19 cellular contexts compared by ENCODE assay signal in the genomic region with DNA sequence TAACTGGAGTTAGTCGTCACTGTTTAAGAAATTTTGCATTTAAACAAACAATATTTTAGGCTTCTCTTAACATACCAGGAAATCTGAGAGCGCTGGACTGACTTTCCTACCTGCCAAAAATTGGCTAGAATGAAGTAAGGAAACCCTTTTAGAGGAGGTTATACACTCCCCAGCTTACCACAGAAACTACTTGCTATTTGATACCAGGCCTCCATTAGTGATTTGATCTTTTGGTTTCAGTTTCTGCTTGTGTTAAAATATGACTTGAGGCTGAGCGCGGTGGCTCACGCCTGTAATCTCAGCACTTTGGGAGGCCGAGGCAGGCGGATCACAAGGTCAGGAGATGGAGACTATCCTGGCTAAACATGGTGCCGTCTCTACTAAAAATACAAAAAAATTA.
A peak's percentile ranks its signal among the peaks of the same experiment; 100 is the strongest.
DNase-seq lines count a peak whose midpoint lies in the region; ATAC-seq and TF ChIP-seq lines count a peak whose summit lies in the region.
"Had no signal": no experiment of that assay in that cellular context is flagged by ENCODE, and none has a peak within 500 bp of the region (broad histone marks: within the 10 kb centered on the region; RNA-seq: fewer than 3 reads in every experiment).

No MANE protein-coding gene starts in this region.

- H3K9me2 ChIP-seq in MM.1S (replicated peaks; ENCODE audit: insufficient read depth, low read length): no peaks in the 10 kb centered on the region

- TF ChIP-seq CTCF in MM.1S (IDR thresholded peaks at IDR 0.05; ENCODE audit: low read length) (no peak), progenitor cell of endocrine pancreas (IDR thresholded peaks at IDR 0.05; ENCODE audit: unreplicated experiment) (no peak)

- no peak overlapping the region for H3K27ac ChIP-seq in MM.1S (ENCODE audit: low read length)

- H3K27me3 ChIP-seq in MM.1S (replicated peaks; ENCODE audit: insufficient read depth, low read length): no peaks in the 10 kb centered on the region
- H3K27me3 ChIP-seq: BE2C had no signal

- no peak overlapping the region for H3K4me3 ChIP-seq in MM.1S (ENCODE audit: low read length)
- H3K4me3 ChIP-seq: GM23338 had no signal

- H3F3A ChIP-seq in MM.1S (ENCODE audit: insufficient read depth, low read length): no peaks in the 10 kb centered on the region

- H3K4me2 ChIP-seq in MM.1S (ENCODE audit: low read depth, low read length): no peak overlapping the region
- H3K4me2 ChIP-seq: GM23338 had no signal

- H3K9ac ChIP-seq in MM.1S (ENCODE audit: low read length): no peak overlapping the region

- peaks cover 6% of the 10 kb centered on the region for H3K4me1 Mint-ChIP-seq in progenitor cell of endocrine pancreas (ENCODE audit: low read depth)
- H3K4me1 Mint-ChIP-seq in activated CD4-positive, alpha-beta T cell treated with anti-CD3 and anti-CD28 coated beads for 36 hours: no peaks in the 10 kb centered on the region
- H3K4me1 Mint-ChIP-seq: CD4-positive, CD25-positive, alpha-beta regulatory T cell; CD8-positive, alpha-beta memory T cell had no signal

- 0 out of 2 replicates have a peak, but pooled peaks cover 6% of the 10 kb centered on the region for H3K4me1 ChIP-seq in MM.1S (ENCODE audit: low read length)
- H3K4me1 ChIP-seq: BE2C, Caco-2 had no signal

- no peak overlapping the region for H2AFZ ChIP-seq in MM.1S (ENCODE audit: low read length)
- H2AFZ ChIP-seq: GM23338 had no signal

- POLR2A ChIA-PET in activated CD4-positive, alpha-beta T cell treated with anti-CD3 and anti-CD28 coated beads for 36 hours (lab: Charles Lee): no interaction called here

- no peaks in the 10 kb centered on the region for H3K79me2 ChIP-seq in MM.1S (ENCODE audit: low read length)

- H3K27ac Mint-ChIP-seq in progenitor cell of endocrine pancreas: peak overlapping the region; percentile 7
- H3K27ac Mint-ChIP-seq in activated CD4-positive, alpha-beta T cell treated with anti-CD3 and anti-CD28 coated beads for 36 hours: no peak overlapping the region
- H3K27ac Mint-ChIP-seq: CD4-positive, CD25-positive, alpha-beta regulatory T cell; CD8-positive, alpha-beta memory T cell; GM23338; HFFc6 had no signal

- no peaks in the 10 kb centered on the region for H3K36me3 ChIP-seq in MM.1S (replicated peaks; ENCODE audit: insufficient read depth, low read length)
- H3K36me3 ChIP-seq: BE2C had no signal

- in situ Hi-C loops in G401 (cut with HindIII; ENCODE audit: low sequenced_read_pairs): no loop called here

- no peaks in the 10 kb centered on the region for H3K36me3 Mint-ChIP-seq in progenitor cell of endocrine pancreas (ENCODE audit: insufficient read depth)
- no peaks in the 10 kb centered on the region for H3K36me3 Mint-ChIP-seq in activated CD4-positive, alpha-beta T cell treated with anti-CD3 and anti-CD28 coated beads for 36 hours (ENCODE audit: low read depth)
- H3K36me3 Mint-ChIP-seq: CD4-positive, CD25-positive, alpha-beta regulatory T cell; CD8-positive, alpha-beta memory T cell had no signal

- no peaks in the 10 kb centered on the region for H3K9me3 Mint-ChIP-seq in progenitor cell of endocrine pancreas (ENCODE audit: low read depth)
- H3K9me3 Mint-ChIP-seq in activated CD4-positive, alpha-beta T cell treated with anti-CD3 and anti-CD28 coated beads for 36 hours (ENCODE audit: low read depth): peaks cover 8% of the 10 kb centered on the region

- ATAC-seq in activated CD4-positive, alpha-beta T cell treated with anti-CD3 and anti-CD28 coated beads for 36 hours: no peak
- ATAC-seq: GM23338, HCT116 had no signal

- CTCF ChIA-PET in activated CD4-positive, alpha-beta T cell treated with anti-CD3 and anti-CD28 coated beads for 36 hours (lab: Charles Lee): no interaction called here

- H3K27me3 Mint-ChIP-seq in progenitor cell of endocrine pancreas: no peaks in the 10 kb centered on the region
- H3K27me3 Mint-ChIP-seq in activated CD4-positive, alpha-beta T cell treated with anti-CD3 and anti-CD28 coated beads for 36 hours: no peaks in the 10 kb centered on the region
- H3K27me3 Mint-ChIP-seq: CD4-positive, CD25-positive, alpha-beta regulatory T cell; CD8-positive, alpha-beta memory T cell had no signal

- DNase-seq in H4 (ENCODE audit: low spot score) (peak; percentile 47), MM.1S (peak; percentile 60), RPMI7951 (ENCODE audit: low read depth) (peak; percentile 28), progenitor cell of endocrine pancreas (ENCODE audit: low spot score, unreplicated experiment) (no peak), G401 (ENCODE audit: low spot score) (no peak), nucleus accumbens (lab: John Stamatoyannopoulos, UW) (no peak)
- DNase-seq in activated CD4-positive, alpha-beta T cell treated with anti-CD3 and anti-CD28 coated beads for 36 hours: no peak
- DNase-seq: ACHN; BE2C; C1 segment of cervical spinal cord; Caco-2; CD4-positive, CD25-positive, alpha-beta regulatory T cell; CD8-positive, alpha-beta memory T cell; GF-D8; H7; HFFc6; KG1 had no signal

- H4K20me1 ChIP-seq in MM.1S (ENCODE audit: insufficient read depth, low read length): no peaks in the 10 kb centered on the region

- H3K4me3 Mint-ChIP-seq in progenitor cell of endocrine pancreas (ENCODE audit: low read depth): no peak overlapping the region
- no peak overlapping the region for H3K4me3 Mint-ChIP-seq in activated CD4-positive, alpha-beta T cell treated with anti-CD3 and anti-CD28 coated beads for 36 hours
- H3K4me3 Mint-ChIP-seq: CD4-positive, CD25-positive, alpha-beta regulatory T cell; CD8-positive, alpha-beta memory T cell; GM23338; HFFc6 had no signal

- no peaks in the 10 kb centered on the region for H3K9me3 ChIP-seq in MM.1S (replicated peaks; ENCODE audit: insufficient read depth, low read length)
- H3K9me3 ChIP-seq: BE2C, Caco-2 had no signal

- intact Hi-C loops in activated CD4-positive, alpha-beta T cell treated with anti-CD3 and anti-CD28 coated beads for 36 hours (cut with DNase I, micrococcal nuclease): no loop called here

Comparison
In these comparisons a context has a peak if more than half of its experiments do, and no peak if none do; other contexts are left out.
1. DNase-seq: peak in H4 (single experiment), MM.1S (single experiment) and RPMI7951 (single experiment); none in progenitor cell of endocrine pancreas (single experiment), G401 (single experiment), activated CD4-positive, alpha-beta T cell treated with anti-CD3 and anti-CD28 coated beads for 36 hours (single experiment) and nucleus accumbens (0 of 56).